In the genomic region with DNA sequence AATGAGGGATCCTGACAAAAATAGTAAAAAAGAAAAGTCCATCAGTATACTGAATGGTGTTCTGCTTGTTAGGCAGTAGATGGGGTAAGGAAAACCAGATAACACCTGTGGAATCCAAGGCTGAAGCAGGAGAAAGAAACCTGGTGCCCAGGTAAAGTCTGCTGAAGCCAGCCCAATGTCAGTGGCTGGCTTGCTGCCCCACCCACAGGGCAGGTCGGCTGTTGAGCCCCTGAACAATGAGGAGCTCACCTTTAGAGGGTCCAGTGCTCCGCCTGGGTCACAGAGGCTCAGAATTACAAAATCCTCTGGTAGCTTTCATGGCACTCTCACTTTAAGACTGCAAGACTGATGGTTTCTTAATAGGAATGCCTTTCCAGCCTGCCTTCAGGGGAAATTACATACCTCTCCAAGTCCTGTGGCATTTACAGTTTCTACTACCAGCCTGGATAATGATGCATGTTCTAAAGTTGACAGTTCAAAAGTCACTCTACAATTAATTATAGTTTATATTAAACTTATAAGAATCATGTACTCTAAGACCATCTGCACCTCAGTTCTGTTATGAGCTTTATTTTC, we compare ENCODE assay signal across 3 cellular contexts.
TF ChIP-seq lines count a peak whose summit lies in the region.

No MANE protein-coding gene starts in this region.

TF ChIP-seq in GM23338, 12 proteins besides CTCF, POLR2A, EP300 and RAD21:
- TF ChIP-seq, protein P1, sequence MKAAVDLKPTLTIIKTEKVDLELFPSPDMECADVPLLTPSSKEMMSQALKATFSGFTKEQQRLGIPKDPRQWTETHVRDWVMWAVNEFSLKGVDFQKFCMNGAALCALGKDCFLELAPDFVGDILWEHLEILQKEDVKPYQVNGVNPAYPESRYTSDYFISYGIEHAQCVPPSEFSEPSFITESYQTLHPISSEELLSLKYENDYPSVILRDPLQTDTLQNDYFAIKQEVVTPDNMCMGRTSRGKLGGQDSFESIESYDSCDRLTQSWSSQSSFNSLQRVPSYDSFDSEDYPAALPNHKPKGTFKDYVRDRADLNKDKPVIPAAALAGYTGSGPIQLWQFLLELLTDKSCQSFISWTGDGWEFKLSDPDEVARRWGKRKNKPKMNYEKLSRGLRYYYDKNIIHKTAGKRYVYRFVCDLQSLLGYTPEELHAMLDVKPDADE (IDR thresholded peaks at IDR 0.05): no peak
- TF ChIP-seq CREB1 (CRISPR knock-in tag; IDR thresholded peaks at IDR 0.05; ENCODE audit: low read depth): no peak
- TF ChIP-seq ZNF331 (CRISPR knock-in tag; IDR thresholded peaks at IDR 0.05; ENCODE audit: low read depth): no peak

TF ChIP-seq in WTC11, 78 proteins besides CTCF, POLR2A, EP300 and RAD21 (continued from another document and continues in another):
- TF ChIP-seq, protein P2, sequence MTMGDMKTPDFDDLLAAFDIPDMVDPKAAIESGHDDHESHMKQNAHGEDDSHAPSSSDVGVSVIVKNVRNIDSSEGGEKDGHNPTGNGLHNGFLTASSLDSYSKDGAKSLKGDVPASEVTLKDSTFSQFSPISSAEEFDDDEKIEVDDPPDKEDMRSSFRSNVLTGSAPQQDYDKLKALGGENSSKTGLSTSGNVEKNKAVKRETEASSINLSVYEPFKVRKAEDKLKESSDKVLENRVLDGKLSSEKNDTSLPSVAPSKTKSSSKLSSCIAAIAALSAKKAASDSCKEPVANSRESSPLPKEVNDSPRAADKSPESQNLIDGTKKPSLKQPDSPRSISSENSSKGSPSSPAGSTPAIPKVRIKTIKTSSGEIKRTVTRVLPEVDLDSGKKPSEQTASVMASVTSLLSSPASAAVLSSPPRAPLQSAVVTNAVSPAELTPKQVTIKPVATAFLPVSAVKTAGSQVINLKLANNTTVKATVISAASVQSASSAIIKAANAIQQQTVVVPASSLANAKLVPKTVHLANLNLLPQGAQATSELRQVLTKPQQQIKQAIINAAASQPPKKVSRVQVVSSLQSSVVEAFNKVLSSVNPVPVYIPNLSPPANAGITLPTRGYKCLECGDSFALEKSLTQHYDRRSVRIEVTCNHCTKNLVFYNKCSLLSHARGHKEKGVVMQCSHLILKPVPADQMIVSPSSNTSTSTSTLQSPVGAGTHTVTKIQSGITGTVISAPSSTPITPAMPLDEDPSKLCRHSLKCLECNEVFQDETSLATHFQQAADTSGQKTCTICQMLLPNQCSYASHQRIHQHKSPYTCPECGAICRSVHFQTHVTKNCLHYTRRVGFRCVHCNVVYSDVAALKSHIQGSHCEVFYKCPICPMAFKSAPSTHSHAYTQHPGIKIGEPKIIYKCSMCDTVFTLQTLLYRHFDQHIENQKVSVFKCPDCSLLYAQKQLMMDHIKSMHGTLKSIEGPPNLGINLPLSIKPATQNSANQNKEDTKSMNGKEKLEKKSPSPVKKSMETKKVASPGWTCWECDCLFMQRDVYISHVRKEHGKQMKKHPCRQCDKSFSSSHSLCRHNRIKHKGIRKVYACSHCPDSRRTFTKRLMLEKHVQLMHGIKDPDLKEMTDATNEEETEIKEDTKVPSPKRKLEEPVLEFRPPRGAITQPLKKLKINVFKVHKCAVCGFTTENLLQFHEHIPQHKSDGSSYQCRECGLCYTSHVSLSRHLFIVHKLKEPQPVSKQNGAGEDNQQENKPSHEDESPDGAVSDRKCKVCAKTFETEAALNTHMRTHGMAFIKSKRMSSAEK (CRISPR knock-in tag; IDR thresholded peaks at IDR 0.05; ENCODE audit: borderline replicate concordance): no peak
- no peak for TF ChIP-seq ZNF396 (CRISPR knock-in tag; IDR thresholded peaks at IDR 0.05; ENCODE audit: borderline replicate concordance)
- TF ChIP-seq SP1 (CRISPR knock-in tag; conservative IDR thresholded peaks at IDR 0.05): no peak
- TF ChIP-seq, protein P3, sequence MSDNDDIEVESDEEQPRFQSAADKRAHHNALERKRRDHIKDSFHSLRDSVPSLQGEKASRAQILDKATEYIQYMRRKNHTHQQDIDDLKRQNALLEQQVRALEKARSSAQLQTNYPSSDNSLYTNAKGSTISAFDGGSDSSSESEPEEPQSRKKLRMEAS (CRISPR knock-in tag; IDR thresholded peaks at IDR 0.05): no peak
- no peak for TF ChIP-seq JAZF1 (CRISPR knock-in tag; IDR thresholded peaks at IDR 0.05)
- no peak for TF ChIP-seq ZNF138 (CRISPR knock-in tag; conservative IDR thresholded peaks at IDR 0.05)
- no peak for TF ChIP-seq FOXK1 (CRISPR knock-in tag; IDR thresholded peaks at IDR 0.05)
- no peak for TF ChIP-seq EMX1 (CRISPR knock-in tag; IDR thresholded peaks at IDR 0.05)
- no peak for TF ChIP-seq RELA (CRISPR knock-in tag; IDR thresholded peaks at IDR 0.05; ENCODE audit: borderline replicate concordance)
- TF ChIP-seq ZNF219 (CRISPR knock-in tag; IDR thresholded peaks at IDR 0.05; ENCODE audit: borderline replicate concordance): no peak
- TF ChIP-seq, protein P4, sequence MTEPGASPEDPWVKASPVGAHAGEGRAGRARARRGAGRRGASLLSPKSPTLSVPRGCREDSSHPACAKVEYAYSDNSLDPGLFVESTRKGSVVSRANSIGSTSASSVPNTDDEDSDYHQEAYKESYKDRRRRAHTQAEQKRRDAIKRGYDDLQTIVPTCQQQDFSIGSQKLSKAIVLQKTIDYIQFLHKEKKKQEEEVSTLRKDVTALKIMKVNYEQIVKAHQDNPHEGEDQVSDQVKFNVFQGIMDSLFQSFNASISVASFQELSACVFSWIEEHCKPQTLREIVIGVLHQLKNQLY (CRISPR knock-in tag; IDR thresholded peaks at IDR 0.05): no peak
- TF ChIP-seq, protein P5, sequence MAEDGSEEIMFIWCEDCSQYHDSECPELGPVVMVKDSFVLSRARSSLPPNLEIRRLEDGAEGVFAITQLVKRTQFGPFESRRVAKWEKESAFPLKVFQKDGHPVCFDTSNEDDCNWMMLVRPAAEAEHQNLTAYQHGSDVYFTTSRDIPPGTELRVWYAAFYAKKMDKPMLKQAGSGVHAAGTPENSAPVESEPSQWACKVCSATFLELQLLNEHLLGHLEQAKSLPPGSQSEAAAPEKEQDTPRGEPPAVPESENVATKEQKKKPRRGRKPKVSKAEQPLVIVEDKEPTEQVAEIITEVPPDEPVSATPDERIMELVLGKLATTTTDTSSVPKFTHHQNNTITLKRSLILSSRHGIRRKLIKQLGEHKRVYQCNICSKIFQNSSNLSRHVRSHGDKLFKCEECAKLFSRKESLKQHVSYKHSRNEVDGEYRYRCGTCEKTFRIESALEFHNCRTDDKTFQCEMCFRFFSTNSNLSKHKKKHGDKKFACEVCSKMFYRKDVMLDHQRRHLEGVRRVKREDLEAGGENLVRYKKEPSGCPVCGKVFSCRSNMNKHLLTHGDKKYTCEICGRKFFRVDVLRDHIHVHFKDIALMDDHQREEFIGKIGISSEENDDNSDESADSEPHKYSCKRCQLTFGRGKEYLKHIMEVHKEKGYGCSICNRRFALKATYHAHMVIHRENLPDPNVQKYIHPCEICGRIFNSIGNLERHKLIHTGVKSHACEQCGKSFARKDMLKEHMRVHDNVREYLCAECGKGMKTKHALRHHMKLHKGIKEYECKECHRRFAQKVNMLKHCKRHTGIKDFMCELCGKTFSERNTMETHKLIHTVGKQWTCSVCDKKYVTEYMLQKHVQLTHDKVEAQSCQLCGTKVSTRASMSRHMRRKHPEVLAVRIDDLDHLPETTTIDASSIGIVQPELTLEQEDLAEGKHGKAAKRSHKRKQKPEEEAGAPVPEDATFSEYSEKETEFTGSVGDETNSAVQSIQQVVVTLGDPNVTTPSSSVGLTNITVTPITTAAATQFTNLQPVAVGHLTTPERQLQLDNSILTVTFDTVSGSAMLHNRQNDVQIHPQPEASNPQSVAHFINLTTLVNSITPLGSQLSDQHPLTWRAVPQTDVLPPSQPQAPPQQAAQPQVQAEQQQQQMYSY (CRISPR knock-in tag; IDR thresholded peaks at IDR 0.05): no peak

TF ChIP-seq in SK-N-SH treated with all-trans-retinoic acid at 6 μM for 48 hours, 23 proteins besides CTCF, POLR2A, EP300 and RAD21 (continued from another document):
- no peak for TF ChIP-seq ZNF70 (CRISPR knock-in tag; IDR thresholded peaks at IDR 0.05)
- TF ChIP-seq, protein P6, sequence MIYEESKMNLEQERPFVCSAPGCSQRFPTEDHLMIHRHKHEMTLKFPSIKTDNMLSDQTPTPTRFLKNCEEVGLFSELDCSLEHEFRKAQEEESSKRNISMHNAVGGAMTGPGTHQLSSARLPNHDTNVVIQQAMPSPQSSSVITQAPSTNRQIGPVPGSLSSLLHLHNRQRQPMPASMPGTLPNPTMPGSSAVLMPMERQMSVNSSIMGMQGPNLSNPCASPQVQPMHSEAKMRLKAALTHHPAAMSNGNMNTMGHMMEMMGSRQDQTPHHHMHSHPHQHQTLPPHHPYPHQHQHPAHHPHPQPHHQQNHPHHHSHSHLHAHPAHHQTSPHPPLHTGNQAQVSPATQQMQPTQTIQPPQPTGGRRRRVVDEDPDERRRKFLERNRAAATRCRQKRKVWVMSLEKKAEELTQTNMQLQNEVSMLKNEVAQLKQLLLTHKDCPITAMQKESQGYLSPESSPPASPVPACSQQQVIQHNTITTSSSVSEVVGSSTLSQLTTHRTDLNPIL (CRISPR knock-in tag; IDR thresholded peaks at IDR 0.05; ENCODE audit: low read depth): no peak
- TF ChIP-seq ZNF565 (CRISPR knock-in tag; conservative IDR thresholded peaks at IDR 0.05; ENCODE audit: low read depth): no peak
- no peak for TF ChIP-seq ZFP30 (CRISPR knock-in tag; IDR thresholded peaks at IDR 0.05)
- no peak for TF ChIP-seq ZNF8 (CRISPR knock-in tag; IDR thresholded peaks at IDR 0.05)
- TF ChIP-seq, protein P7, sequence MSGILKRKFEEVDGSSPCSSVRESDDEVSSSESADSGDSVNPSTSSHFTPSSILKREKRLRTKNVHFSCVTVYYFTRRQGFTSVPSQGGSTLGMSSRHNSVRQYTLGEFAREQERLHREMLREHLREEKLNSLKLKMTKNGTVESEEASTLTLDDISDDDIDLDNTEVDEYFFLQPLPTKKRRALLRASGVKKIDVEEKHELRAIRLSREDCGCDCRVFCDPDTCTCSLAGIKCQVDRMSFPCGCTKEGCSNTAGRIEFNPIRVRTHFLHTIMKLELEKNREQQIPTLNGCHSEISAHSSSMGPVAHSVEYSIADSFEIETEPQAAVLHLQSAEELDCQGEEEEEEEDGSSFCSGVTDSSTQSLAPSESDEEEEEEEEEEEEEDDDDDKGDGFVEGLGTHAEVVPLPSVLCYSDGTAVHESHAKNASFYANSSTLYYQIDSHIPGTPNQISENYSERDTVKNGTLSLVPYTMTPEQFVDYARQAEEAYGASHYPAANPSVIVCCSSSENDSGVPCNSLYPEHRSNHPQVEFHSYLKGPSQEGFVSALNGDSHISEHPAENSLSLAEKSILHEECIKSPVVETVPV (CRISPR knock-in tag; IDR thresholded peaks at IDR 0.05): no peak
- TF ChIP-seq, protein P8, sequence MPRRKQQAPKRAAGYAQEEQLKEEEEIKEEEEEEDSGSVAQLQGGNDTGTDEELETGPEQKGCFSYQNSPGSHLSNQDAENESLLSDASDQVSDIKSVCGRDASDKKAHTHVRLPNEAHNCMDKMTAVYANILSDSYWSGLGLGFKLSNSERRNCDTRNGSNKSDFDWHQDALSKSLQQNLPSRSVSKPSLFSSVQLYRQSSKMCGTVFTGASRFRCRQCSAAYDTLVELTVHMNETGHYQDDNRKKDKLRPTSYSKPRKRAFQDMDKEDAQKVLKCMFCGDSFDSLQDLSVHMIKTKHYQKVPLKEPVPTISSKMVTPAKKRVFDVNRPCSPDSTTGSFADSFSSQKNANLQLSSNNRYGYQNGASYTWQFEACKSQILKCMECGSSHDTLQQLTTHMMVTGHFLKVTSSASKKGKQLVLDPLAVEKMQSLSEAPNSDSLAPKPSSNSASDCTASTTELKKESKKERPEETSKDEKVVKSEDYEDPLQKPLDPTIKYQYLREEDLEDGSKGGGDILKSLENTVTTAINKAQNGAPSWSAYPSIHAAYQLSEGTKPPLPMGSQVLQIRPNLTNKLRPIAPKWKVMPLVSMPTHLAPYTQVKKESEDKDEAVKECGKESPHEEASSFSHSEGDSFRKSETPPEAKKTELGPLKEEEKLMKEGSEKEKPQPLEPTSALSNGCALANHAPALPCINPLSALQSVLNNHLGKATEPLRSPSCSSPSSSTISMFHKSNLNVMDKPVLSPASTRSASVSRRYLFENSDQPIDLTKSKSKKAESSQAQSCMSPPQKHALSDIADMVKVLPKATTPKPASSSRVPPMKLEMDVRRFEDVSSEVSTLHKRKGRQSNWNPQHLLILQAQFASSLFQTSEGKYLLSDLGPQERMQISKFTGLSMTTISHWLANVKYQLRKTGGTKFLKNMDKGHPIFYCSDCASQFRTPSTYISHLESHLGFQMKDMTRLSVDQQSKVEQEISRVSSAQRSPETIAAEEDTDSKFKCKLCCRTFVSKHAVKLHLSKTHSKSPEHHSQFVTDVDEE (CRISPR knock-in tag; IDR thresholded peaks at IDR 0.05): no peak
- TF ChIP-seq OSR1 (CRISPR knock-in tag; IDR thresholded peaks at IDR 0.05): no peak
- TF ChIP-seq, protein P9, sequence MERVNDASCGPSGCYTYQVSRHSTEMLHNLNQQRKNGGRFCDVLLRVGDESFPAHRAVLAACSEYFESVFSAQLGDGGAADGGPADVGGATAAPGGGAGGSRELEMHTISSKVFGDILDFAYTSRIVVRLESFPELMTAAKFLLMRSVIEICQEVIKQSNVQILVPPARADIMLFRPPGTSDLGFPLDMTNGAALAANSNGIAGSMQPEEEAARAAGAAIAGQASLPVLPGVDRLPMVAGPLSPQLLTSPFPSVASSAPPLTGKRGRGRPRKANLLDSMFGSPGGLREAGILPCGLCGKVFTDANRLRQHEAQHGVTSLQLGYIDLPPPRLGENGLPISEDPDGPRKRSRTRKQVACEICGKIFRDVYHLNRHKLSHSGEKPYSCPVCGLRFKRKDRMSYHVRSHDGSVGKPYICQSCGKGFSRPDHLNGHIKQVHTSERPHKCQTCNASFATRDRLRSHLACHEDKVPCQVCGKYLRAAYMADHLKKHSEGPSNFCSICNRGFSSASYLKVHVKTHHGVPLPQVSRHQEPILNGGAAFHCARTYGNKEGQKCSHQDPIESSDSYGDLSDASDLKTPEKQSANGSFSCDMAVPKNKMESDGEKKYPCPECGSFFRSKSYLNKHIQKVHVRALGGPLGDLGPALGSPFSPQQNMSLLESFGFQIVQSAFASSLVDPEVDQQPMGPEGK (CRISPR knock-in tag; IDR thresholded peaks at IDR 0.05; ENCODE audit: borderline replicate concordance): no peak
- no peak for TF ChIP-seq ZFP3 (CRISPR knock-in tag; IDR thresholded peaks at IDR 0.05)
